ENCODE assay signal across 7 cellular contexts in genomic region chr11:102495161-102496042, GRCh38.
DNase-seq lines count a peak whose midpoint lies in the region; ATAC-seq and TF ChIP-seq lines count a peak whose summit lies in the region.

No MANE protein-coding gene starts in this region.

- DNase-seq in GF-D8 (lab: John Stamatoyannopoulos, UW) (peak; percentile 88), HL-60 (ENCODE audit: low read depth in 1 of 2, low spot score in 1 of 2) (peak; percentile 32 to 57), NCI-H748 (lab: John Stamatoyannopoulos, UW; ENCODE audit: unreplicated experiment) (peak; percentile 70), activated T-cell treated with anti-CD3 and anti-CD28 coated beads for 4 hours (peak; percentile 52), foreskin melanocyte (peak; percentile 60), non-pigmented ciliary epithelial cell (ENCODE audit: low read depth) (peak; percentile 71)

- TF ChIP-seq CTCF in HL-60 (IDR thresholded peaks at IDR 0.05; ENCODE audit: insufficient read depth, low read length), result peak; percentile 22

- peak; percentile 91 for ATAC-seq in GM21423 (IDR thresholded peaks at IDR 0.05; ENCODE audit: unreplicated experiment)

- H3K4me3 ChIP-seq in HL-60 (replicated peaks; ENCODE audit: insufficient read depth, low read length), result no peak overlapping the region

- no peaks in the 10 kb centered on the region for H3K27me3 ChIP-seq in HL-60 (ENCODE audit: insufficient read depth, poor library complexity, severe bottlenecking)

- no peak overlapping the region for H3K27ac ChIP-seq in HL-60 (replicated peaks)
